Comparison of ENCODE assay signal across 14 cellular contexts in the genomic region with DNA sequence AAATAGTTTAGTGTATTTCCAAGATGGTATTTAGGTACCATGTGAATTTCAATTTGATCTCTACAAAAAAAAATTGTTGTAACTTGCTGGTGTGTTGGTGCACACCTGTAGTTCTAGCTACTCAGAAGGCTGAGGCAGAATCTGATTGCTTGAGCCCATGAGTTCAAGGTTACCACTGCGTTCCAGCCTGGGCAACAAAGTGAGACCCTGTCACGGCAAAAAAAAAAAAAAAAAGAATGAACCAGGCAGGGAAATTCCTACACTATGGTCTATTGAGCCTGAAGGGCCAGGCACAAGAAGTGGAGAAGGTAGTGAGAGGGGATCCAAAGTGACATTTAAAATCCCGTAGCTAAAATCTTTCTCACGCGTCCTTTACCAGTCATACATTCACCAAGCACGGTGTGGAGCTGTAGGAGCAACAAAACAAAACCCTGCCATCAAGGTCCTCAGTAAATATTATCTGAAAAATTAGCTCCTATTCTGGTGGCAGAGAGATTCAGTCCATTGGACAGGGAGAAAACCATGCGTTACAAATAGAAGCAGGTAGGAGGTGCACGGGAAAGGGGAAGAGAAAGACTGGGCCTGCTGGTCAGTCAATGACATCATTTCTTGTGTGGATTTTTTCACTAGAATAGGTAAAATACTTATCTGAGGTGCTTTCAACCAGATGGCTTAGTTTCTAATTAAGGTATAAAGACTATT. TPM values are rescaled to one million over a fixed set of nuclear protein-coding genes. Genes with fewer than 3 reads are reported as not detected.
DNase-seq lines count a peak whose midpoint lies in the region; ATAC-seq, FAIRE-seq and TF ChIP-seq lines count a peak whose summit lies in the region.
"Had no signal": no experiment of that assay in that cellular context is flagged by ENCODE, and none has a peak within 500 bp of the region (broad histone marks: within the 10 kb centered on the region; RNA-seq: fewer than 3 reads in every experiment).

No MANE protein-coding gene starts in this region.

- intact Hi-C loops in activated T-helper 1 cell treated with anti-CD3 and anti-CD28 coated beads, Interleukin-12 subunit alpha, Interleukin-12 subunit beta, Interleukin-2, Interleukin-4 antibody, amounts not matched to agents 30 ng/mL and 10 ng/mL and 1 ng/mL, durations not matched to agents 14 hours and 24 hours and 36 hours (cut with micrococcal nuclease): loop anchor here (2.0 kb wide), 3 partner anchors 27 to 761 kb away; no protein-coding TSS in a partner anchor
- intact Hi-C loops in pancreas (cut with DNase I) (loop anchor here in 2 of 3 donors (10.0 kb wide), 2 partner anchors 181 to 321 kb away; no protein-coding TSS in a partner anchor), sciatic nerve (cut with DNase I) (no loop called here)

- H3K36me3 ChIP-seq in DOHH2 (ENCODE audit: control insufficient read depth, low read length): peaks cover 46% of the 10 kb centered on the region
- H3K36me3 ChIP-seq in pancreas: peaks cover 0 to 8% (median 0%) of the 10 kb centered on the region in 3 donors

- H3K36me3 Mint-ChIP-seq in activated T-helper 1 cell treated with anti-CD3 and anti-CD28 coated beads, Interleukin-12 subunit alpha, Interleukin-12 subunit beta, Interleukin-2, Interleukin-4 antibody, amounts not matched to agents 30 ng/mL and 10 ng/mL and 1 ng/mL, durations not matched to agents 14 hours and 24 hours and 36 hours (ENCODE audit: low read depth): peaks cover 26% of the 10 kb centered on the region
- peaks cover 12% of the 10 kb centered on the region for H3K36me3 Mint-ChIP-seq in activated naive CD8-positive, alpha-beta T cell treated with anti-CD3 and anti-CD28 coated beads for 36 hours

- no peaks in the 10 kb centered on the region for H3K9me3 ChIP-seq in DOHH2 (ENCODE audit: control insufficient read depth, insufficient read depth, low read length)
- H3K9me3 ChIP-seq in pancreas: no peaks in the 10 kb centered on the region
- H3K9me3 ChIP-seq: ascending aorta, Caco-2 had no signal

- H3K4me3 Mint-ChIP-seq in activated T-helper 1 cell treated with anti-CD3 and anti-CD28 coated beads, Interleukin-12 subunit alpha, Interleukin-12 subunit beta, Interleukin-2, Interleukin-4 antibody, amounts not matched to agents 30 ng/mL and 10 ng/mL and 1 ng/mL, durations not matched to agents 14 hours and 24 hours and 36 hours: no peak overlapping the region
- H3K4me3 Mint-ChIP-seq in activated naive CD8-positive, alpha-beta T cell treated with anti-CD3 and anti-CD28 coated beads for 36 hours: no peak overlapping the region
- H3K4me3 Mint-ChIP-seq: activated naive CD4-positive, alpha-beta T cell treated with anti-CD3 and anti-CD28 coated beads for 36 hours; mesothelial cell of epicardium; stimulated activated naive CD8-positive, alpha-beta T cell treated with anti-CD3 and anti-CD28 coated beads, Interleukin-15, amount 100 ng/mL, for 72 hours had no signal

- H3K4me3 ChIP-seq in DOHH2 (ENCODE audit: low read length): peak overlapping the region; percentile 42
- no peak overlapping the region for H3K4me3 ChIP-seq in pancreas
- H3K4me3 ChIP-seq: ascending aorta had no signal

- no peaks in the 10 kb centered on the region for H3K9me2 ChIP-seq in DOHH2 (replicated peaks; ENCODE audit: control insufficient read depth, low read length)

- DNase-seq in GM18507 (ENCODE audit: extremely low spot score, insufficient read length, low read depth) (no peak), pancreas (no peak), pons (ENCODE audit: low spot score) (no peak), sciatic nerve (ENCODE audit: low spot score) (no peak)
- DNase-seq in activated T-helper 1 cell treated with anti-CD3 and anti-CD28 coated beads, Interleukin-12 subunit alpha, Interleukin-12 subunit beta, Interleukin-2, Interleukin-4 antibody, amounts not matched to agents 30 ng/mL and 10 ng/mL and 1 ng/mL, durations not matched to agents 14 hours and 24 hours and 36 hours (ENCODE audit: low spot score): no peak
- no peak for DNase-seq in activated naive CD8-positive, alpha-beta T cell treated with anti-CD3 and anti-CD28 coated beads for 36 hours
- DNase-seq: NCI-H187 had no signal

- H3K27ac ChIP-seq in DOHH2 (ENCODE audit: low read depth, low read length): peak overlapping the region; percentile 76
- peak overlapping the region; percentile 29 to 79 (median 60) for H3K27ac ChIP-seq in pancreas
- H3K27ac ChIP-seq: ascending aorta had no signal

- H3F3A ChIP-seq in DOHH2 (ENCODE audit: control insufficient read depth, insufficient read depth): peaks cover 25% of the 10 kb centered on the region

- peaks cover 70% of the 10 kb centered on the region for H3K4me1 ChIP-seq in DOHH2 (ENCODE audit: control insufficient read depth, low read length)
- H3K4me1 ChIP-seq in pancreas: peaks cover 37 to 50% (median 43%) of the 10 kb centered on the region in 3 donors
- H3K4me1 ChIP-seq: ascending aorta, Caco-2 had no signal

- peaks cover 16% of the 10 kb centered on the region for H3K4me1 Mint-ChIP-seq in activated T-helper 1 cell treated with anti-CD3 and anti-CD28 coated beads, Interleukin-12 subunit alpha, Interleukin-12 subunit beta, Interleukin-2, Interleukin-4 antibody, amounts not matched to agents 30 ng/mL and 10 ng/mL and 1 ng/mL, durations not matched to agents 14 hours and 24 hours and 36 hours (ENCODE audit: low read depth)
- H3K4me1 Mint-ChIP-seq in activated naive CD8-positive, alpha-beta T cell treated with anti-CD3 and anti-CD28 coated beads for 36 hours: peaks cover 12% of the 10 kb centered on the region
- H3K4me1 Mint-ChIP-seq: mesothelial cell of epicardium had no signal

- ATAC-seq in pancreas: peak; percentile 47 to 75 (median 63)
- ATAC-seq in GM18519 (IDR thresholded peaks at IDR 0.05; ENCODE audit: low FRiP score, unreplicated experiment): no peak
- no peak for ATAC-seq in sciatic nerve

- FAIRE-seq in GM18507 (lab: Jason Lieb, UNC): peak; percentile 45
- no peak for FAIRE-seq in pancreas (lab: Jason Lieb, UNC)

- peak overlapping the region; percentile 63 for H3K4me2 ChIP-seq in DOHH2 (ENCODE audit: low read length)

- no peaks in the 10 kb centered on the region for H3K27me3 Mint-ChIP-seq in activated T-helper 1 cell treated with anti-CD3 and anti-CD28 coated beads, Interleukin-12 subunit alpha, Interleukin-12 subunit beta, Interleukin-2, Interleukin-4 antibody, amounts not matched to agents 30 ng/mL and 10 ng/mL and 1 ng/mL, durations not matched to agents 14 hours and 24 hours and 36 hours (ENCODE audit: insufficient read depth)
- no peaks in the 10 kb centered on the region for H3K27me3 Mint-ChIP-seq in activated naive CD8-positive, alpha-beta T cell treated with anti-CD3 and anti-CD28 coated beads for 36 hours
- H3K27me3 Mint-ChIP-seq: stimulated activated naive CD8-positive, alpha-beta T cell treated with anti-CD3 and anti-CD28 coated beads, Interleukin-15, amount 100 ng/mL, for 72 hours had no signal

- H3K27ac Mint-ChIP-seq in activated T-helper 1 cell treated with anti-CD3 and anti-CD28 coated beads, Interleukin-12 subunit alpha, Interleukin-12 subunit beta, Interleukin-2, Interleukin-4 antibody, amounts not matched to agents 30 ng/mL and 10 ng/mL and 1 ng/mL, durations not matched to agents 14 hours and 24 hours and 36 hours: peak overlapping the region; percentile 13
- H3K27ac Mint-ChIP-seq in activated naive CD8-positive, alpha-beta T cell treated with anti-CD3 and anti-CD28 coated beads for 36 hours: no peak overlapping the region
- H3K27ac Mint-ChIP-seq: stimulated activated naive CD8-positive, alpha-beta T cell treated with anti-CD3 and anti-CD28 coated beads, Interleukin-15, amount 100 ng/mL, for 72 hours had no signal

- no peaks in the 10 kb centered on the region for H3K9me3 Mint-ChIP-seq in activated T-helper 1 cell treated with anti-CD3 and anti-CD28 coated beads, Interleukin-12 subunit alpha, Interleukin-12 subunit beta, Interleukin-2, Interleukin-4 antibody, amounts not matched to agents 30 ng/mL and 10 ng/mL and 1 ng/mL, durations not matched to agents 14 hours and 24 hours and 36 hours
- no peaks in the 10 kb centered on the region for H3K9me3 Mint-ChIP-seq in activated naive CD8-positive, alpha-beta T cell treated with anti-CD3 and anti-CD28 coated beads for 36 hours
- H3K9me3 Mint-ChIP-seq: activated naive CD4-positive, alpha-beta T cell treated with anti-CD3 and anti-CD28 coated beads for 36 hours; mesothelial cell of epicardium; stimulated activated naive CD8-positive, alpha-beta T cell treated with anti-CD3 and anti-CD28 coated beads, Interleukin-15, amount 100 ng/mL, for 72 hours had no signal

- TF ChIP-seq CTCF in DOHH2 (IDR thresholded peaks at IDR 0.05; ENCODE audit: low read depth, low read length, poor library complexity, severe bottlenecking) (peak; percentile 36), pancreas (IDR thresholded peaks at IDR 0.05) (no peak)

- 28% methylated on average over 8 of the region's 8 CpGs for WGBS in pancreas, 2 donors

- H3K27me3 ChIP-seq in DOHH2 (ENCODE audit: control insufficient read depth, low read length) (no peaks in the 10 kb centered on the region), pancreas (no peaks in the 10 kb centered on the region)
- H3K27me3 ChIP-seq: ascending aorta had no signal

- peaks cover 10% of the 10 kb centered on the region for H3K79me2 ChIP-seq in DOHH2 (ENCODE audit: control insufficient read depth, low read length)

- H4K20me1 ChIP-seq in DOHH2 (ENCODE audit: control insufficient read depth, insufficient read depth, low read depth, low read length): no peaks in the 10 kb centered on the region

RNA-seq across cellular contexts. Expression of a gene that starts 27.3 kb away (rescaled TPM):
- 52.7 and 55.9 TPM in 2 replicates for total RNA-seq in activated T-helper 1 cell treated with anti-CD3 and anti-CD28 coated beads, Interleukin-12 subunit alpha, Interleukin-12 subunit beta, Interleukin-2, Interleukin-4 antibody, amounts not matched to agents 30 ng/mL and 10 ng/mL and 1 ng/mL, durations not matched to agents 14 hours and 24 hours and 36 hours
- total RNA-seq in pancreas (10 to 100 TPM; 28.1 to 38.9 (median 35.9) TPM), sciatic nerve (36.6 TPM)
- polyA plus RNA-seq in pancreas: 10 to 100 TPM; 54.7 to 80.8 TPM
- total RNA-seq in activated naive CD8-positive, alpha-beta T cell treated with anti-CD3 and anti-CD28 coated beads for 36 hours: 10 to 100 TPM; 24.5 to 27.3 TPM

RNA-seq across cellular contexts. Expression of a gene that starts 47.1 kb away (rescaled TPM):
- 7.3 and 7.9 TPM in 2 replicates for total RNA-seq in activated T-helper 1 cell treated with anti-CD3 and anti-CD28 coated beads, Interleukin-12 subunit alpha, Interleukin-12 subunit beta, Interleukin-2, Interleukin-4 antibody, amounts not matched to agents 30 ng/mL and 10 ng/mL and 1 ng/mL, durations not matched to agents 14 hours and 24 hours and 36 hours
- total RNA-seq in pancreas (10 to 100 TPM in 1 of 6 donors, 1 to 10 TPM in 5; 3.9 to 10.6 (median 4.5) TPM), sciatic nerve (40.0 TPM)
- 1 to 10 TPM; 4.0 to 4.6 TPM for polyA plus RNA-seq in pancreas
- total RNA-seq in activated naive CD8-positive, alpha-beta T cell treated with anti-CD3 and anti-CD28 coated beads for 36 hours: 10 to 100 TPM; 10.3 to 11.2 TPM

Comparison
In these comparisons a context has a peak if more than half of its experiments do, and no peak if none do; other contexts are left out.
1. ATAC-seq: peak in pancreas (4 of 4); none in GM18519 (single experiment) and sciatic nerve (single experiment).